Comparison of ENCODE assay signal across 15 cellular contexts in genomic region chr20:31681769-31682168, GRCh38. TPM values are rescaled to one million over a fixed set of nuclear protein-coding genes. Genes with fewer than 3 reads are reported as not detected.
DNase-seq lines count a peak whose midpoint lies in the region; ATAC-seq and TF ChIP-seq lines count a peak whose summit lies in the region.
"Had no signal": no experiment of that assay in that cellular context is flagged by ENCODE, and none has a peak within 500 bp of the region (broad histone marks: within the 10 kb centered on the region; RNA-seq: fewer than 3 reads in every experiment).

No MANE protein-coding gene starts in this region.

- H3K9me3 ChIP-seq in T-helper 17 cell (ENCODE audit: control insufficient read depth, low read length, poor library complexity, severe bottlenecking) (no peaks in the 10 kb centered on the region), aorta (ENCODE audit: control insufficient read depth, low read length) (no peaks in the 10 kb centered on the region)

- no peak for DNase-seq in stimulated activated naive CD8-positive, alpha-beta T cell treated with anti-CD3 and anti-CD28 coated beads, Interleukin-15, amount 100 ng/mL, for 72 hours
- DNase-seq in T-helper 17 cell (no peak), immature natural killer cell (no peak), aorta (peak in 1 of 2 donors; percentile 47), COLO829 (ENCODE audit: low spot score) (no peak), DMS153 (lab: John Stamatoyannopoulos, UW) (no peak), erythroblast (lab: John Stamatoyannopoulos, UW) (no peak)
- DNase-seq: activated B cell treated with CpG ODN at 0.5 μM for 24 hours; stimulated activated CD8-positive, alpha-beta memory T cell treated with anti-CD3 and anti-CD28 coated beads, Interleukin-4, amount 100 ng/mL, for 48 hours had no signal

- no peak for ATAC-seq in stimulated activated naive CD8-positive, alpha-beta T cell treated with anti-CD3 and anti-CD28 coated beads, Interleukin-15, amount 100 ng/mL, for 72 hours
- no peak for ATAC-seq in T-helper 17 cell
- peak; percentile 33 for ATAC-seq in aorta (ENCODE audit: low FRiP score)

- no peaks in the 10 kb centered on the region for H3K36me3 ChIP-seq in aorta (ENCODE audit: control insufficient read depth in 1 of 2, insufficient read depth in 2 of 2, low read length in 1 of 2)

- no peaks in the 10 kb centered on the region for H3K27me3 Mint-ChIP-seq in stimulated activated naive CD8-positive, alpha-beta T cell treated with anti-CD3 and anti-CD28 coated beads, Interleukin-15, Interleukin-2, amounts not matched to agents 100 ng/mL and 50 ng/mL, for 24 hours
- H3K27me3 Mint-ChIP-seq in stimulated activated naive CD8-positive, alpha-beta T cell treated with anti-CD3 and anti-CD28 coated beads, Interleukin-15, amount 100 ng/mL, for 72 hours = no peaks in the 10 kb centered on the region
- no peaks in the 10 kb centered on the region for H3K27me3 Mint-ChIP-seq in T-helper 17 cell
- H3K27me3 Mint-ChIP-seq in immature natural killer cell (ENCODE audit: low read depth in 3 of 3) = peaks cover 0 to 2% (median 2%) of the 10 kb centered on the region in 3 donors
- H3K27me3 Mint-ChIP-seq: activated B cell treated with CpG ODN at 0.5 μM for 24 hours had no signal

- H3K27me3 ChIP-seq in aorta (ENCODE audit: control insufficient read depth in 1 of 2, insufficient read depth in 2 of 2, low read length in 1 of 2) = no peaks in the 10 kb centered on the region

- peaks cover 92% of the 10 kb centered on the region for H3K36me3 Mint-ChIP-seq in stimulated activated naive CD8-positive, alpha-beta T cell treated with anti-CD3 and anti-CD28 coated beads, Interleukin-15, Interleukin-2, amounts not matched to agents 100 ng/mL and 50 ng/mL, for 24 hours (ENCODE audit: low read depth)
- H3K36me3 Mint-ChIP-seq in T-helper 17 cell (ENCODE audit: low read depth) = peaks cover 10% of the 10 kb centered on the region
- peaks cover 28 to 43% (median 29%) of the 10 kb centered on the region in 3 donors for H3K36me3 Mint-ChIP-seq in immature natural killer cell

- intact Hi-C loops in aorta (cut with DNase I) = no loop called here

- peaks cover 9% of the 10 kb centered on the region in 2 donors for H3K4me1 ChIP-seq in aorta (ENCODE audit: control insufficient read depth in 1 of 2, insufficient read depth in 2 of 2, low read length in 2 of 2)

- no peak overlapping the region for H3K4me3 ChIP-seq in aorta (ENCODE audit: low read length in 2 of 2)

- H3K4me3 Mint-ChIP-seq in stimulated activated naive CD8-positive, alpha-beta T cell treated with anti-CD3 and anti-CD28 coated beads, Interleukin-15, Interleukin-2, amounts not matched to agents 100 ng/mL and 50 ng/mL, for 24 hours = no peak overlapping the region
- peak overlapping the region in 1 of 2 donors; percentile 50 for H3K4me3 Mint-ChIP-seq in stimulated activated naive CD8-positive, alpha-beta T cell treated with anti-CD3 and anti-CD28 coated beads, Interleukin-15, amount 100 ng/mL, for 72 hours
- H3K4me3 Mint-ChIP-seq in T-helper 17 cell = no peak overlapping the region
- H3K4me3 Mint-ChIP-seq in immature natural killer cell = peak overlapping the region in 1 of 5 donors; percentile 52
- H3K4me3 Mint-ChIP-seq: activated B cell treated with CpG ODN at 0.5 μM for 24 hours had no signal

- H3K27ac ChIP-seq in aorta (ENCODE audit: low read depth in 1 of 2, low read length in 2 of 2) = peak overlapping the region in 1 of 2 donors; percentile 73

- H3K9me3 Mint-ChIP-seq in stimulated activated naive CD8-positive, alpha-beta T cell treated with anti-CD3 and anti-CD28 coated beads, Interleukin-15, Interleukin-2, amounts not matched to agents 100 ng/mL and 50 ng/mL, for 24 hours = no peaks in the 10 kb centered on the region
- H3K9me3 Mint-ChIP-seq in stimulated activated naive CD8-positive, alpha-beta T cell treated with anti-CD3 and anti-CD28 coated beads, Interleukin-15, amount 100 ng/mL, for 72 hours = no peaks in the 10 kb centered on the region
- H3K9me3 Mint-ChIP-seq in immature natural killer cell = no peaks in the 10 kb centered on the region
- H3K9me3 Mint-ChIP-seq: activated B cell treated with CpG ODN at 0.5 μM for 24 hours had no signal

- H3K27ac Mint-ChIP-seq in stimulated activated naive CD8-positive, alpha-beta T cell treated with anti-CD3 and anti-CD28 coated beads, Interleukin-15, Interleukin-2, amounts not matched to agents 100 ng/mL and 50 ng/mL, for 24 hours = peak overlapping the region; percentile 77
- H3K27ac Mint-ChIP-seq in stimulated activated naive CD8-positive, alpha-beta T cell treated with anti-CD3 and anti-CD28 coated beads, Interleukin-15, amount 100 ng/mL, for 72 hours = no peak overlapping the region
- peak overlapping the region; percentile 99 for H3K27ac Mint-ChIP-seq in T-helper 17 cell
- peak overlapping the region; percentile 87 to 100 (median 100) for H3K27ac Mint-ChIP-seq in immature natural killer cell
- H3K27ac Mint-ChIP-seq: activated B cell treated with CpG ODN at 0.5 μM for 24 hours had no signal

- WGBS in aorta, 2 donors = 74 to 76% methylated on average over 3 of the region's 3 CpGs

- peaks cover 99% of the 10 kb centered on the region for H3K4me1 Mint-ChIP-seq in stimulated activated naive CD8-positive, alpha-beta T cell treated with anti-CD3 and anti-CD28 coated beads, Interleukin-15, Interleukin-2, amounts not matched to agents 100 ng/mL and 50 ng/mL, for 24 hours (ENCODE audit: low read depth)
- H3K4me1 Mint-ChIP-seq in stimulated activated naive CD8-positive, alpha-beta T cell treated with anti-CD3 and anti-CD28 coated beads, Interleukin-15, amount 100 ng/mL, for 72 hours = peaks cover 100% of the 10 kb centered on the region
- peaks cover 71% of the 10 kb centered on the region for H3K4me1 Mint-ChIP-seq in T-helper 17 cell
- H3K4me1 Mint-ChIP-seq in immature natural killer cell = peaks cover 99 to 100% of the 10 kb centered on the region in 2 donors

- TF ChIP-seq POLR2A in erythroblast (IDR thresholded peaks at IDR 0.05; ENCODE audit: low read length) = no peak

RNA-seq across cellular contexts. Expression of gene BCL2L1, which starts 40.9 kb away (rescaled TPM):
- total RNA-seq in T-helper 17 cell (10 to 100 TPM; 35.6 to 59.1 TPM), aorta (100 to 1,000 TPM in 1 of 2 donors, 10 to 100 TPM in 1; 69.1 to 107 TPM)
- polyA plus RNA-seq in immature natural killer cell (10 to 100 TPM; 30.9 to 60.4 (median 39.3) TPM), aorta (100 to 1,000 TPM; 103 to 104 TPM)

RNA-seq across cellular contexts. Expression of gene COX4I2, which starts 44.1 kb away (rescaled TPM):
- total RNA-seq in T-helper 17 cell (not detected), aorta (1 to 10 TPM; 5.2 to 9.5 TPM)
- polyA plus RNA-seq in immature natural killer cell (not detected), aorta (1 to 10 TPM in 1 of 2 donors, not detected in 1; 2.0 TPM)
- total RNA-seq: activated B cell treated with CpG ODN at 0.5 μM for 24 hours, bronchial epithelial cell, HT1080, pulmonary artery endothelial cell had no signal
- polyA plus RNA-seq: BJ, keratinocyte had no signal

RNA-seq across cellular contexts. Expression of gene TPX2, which starts 57.3 kb away (rescaled TPM):
- 1 to 10 TPM in 1 of 2 donors, under 1 TPM in 1; 0.57 to 2.0 TPM for total RNA-seq in T-helper 17 cell
- polyA plus RNA-seq in immature natural killer cell = 1 to 10 TPM; 1.2 to 3.0 (median 1.8) TPM
- total RNA-seq in aorta = 1 to 10 TPM in 1 of 2 donors, under 1 TPM in 1; 0.75 to 2.1 TPM
- polyA plus RNA-seq in aorta = 1 to 10 TPM; 1.6 to 5.4 TPM

Comparison
In these comparisons a context has a peak if more than half of its experiments do, and no peak if none do; other contexts are left out.
1. H3K27ac Mint-ChIP-seq: peak in stimulated activated naive CD8-positive, alpha-beta T cell treated with anti-CD3 and anti-CD28 coated beads, Interleukin-15, Interleukin-2, amounts not matched to agents 100 ng/mL and 50 ng/mL, for 24 hours (single experiment), T-helper 17 cell (single experiment) and immature natural killer cell (6 of 6); none in stimulated activated naive CD8-positive, alpha-beta T cell treated with anti-CD3 and anti-CD28 coated beads, Interleukin-15, amount 100 ng/mL, for 72 hours (0 of 2).
2. RNA of gene COX4I2, which starts 44.1 kb away (total RNA-seq): 5.2 to 9.5 TPM in aorta; not detected in T-helper 17 cell; every median in the first group is over 4 times any median in the second.